In genomic region chrX:38859602-38860001, GRCh38 we compare ENCODE assay signal across 24 cellular contexts. TPM values are rescaled to one million over a fixed set of nuclear protein-coding genes. Genes with fewer than 3 reads are reported as not detected.
A peak's percentile ranks its signal among the peaks of the same experiment; 100 is the strongest.
DNase-seq lines count a peak whose midpoint lies in the region; ATAC-seq and TF ChIP-seq lines count a peak whose summit lies in the region.
"Had no signal": no experiment of that assay in that cellular context is flagged by ENCODE, and none has a peak within 500 bp of the region (broad histone marks: within the 10 kb centered on the region; RNA-seq: fewer than 3 reads in every experiment).

No MANE protein-coding gene starts in this region.

- DNase-seq in SIG-M5 treated with dmso at 0.1 percent for 504 hours (lab: John Stamatoyannopoulos, UW; ENCODE audit: unreplicated experiment) (peak; percentile 30), SIG-M5 (lab: John Stamatoyannopoulos, UW) (no peak), LHCN-M2 (ENCODE audit: low read depth) (peak; percentile 41), cardiac fibroblast (ENCODE audit: low read depth in 2 of 2) (peak; percentile 15 to 24), renal cortical epithelial cell (ENCODE audit: low read depth) (peak; percentile 57), body of pancreas (no peak), GM10266 (ENCODE audit: extremely low spot score) (no peak), CD14-positive monocyte (ENCODE audit: low spot score) (no peak)
- DNase-seq: 8988T; activated CD4-positive, alpha-beta memory T cell treated with anti-CD3 and anti-CD28 coated beads, Interleukin-2, amount 10 ng/mL, durations not matched to agents 7 days and 5 days; activated effector memory CD4-positive, alpha-beta T cell treated with Interleukin-2 at 50 U/mL for 16 hours; CD4-positive, CD25-positive, alpha-beta regulatory T cell; DND-41; erythroblast; NCI-H1694; NCI-H345; NK-92 treated with Interleukin-12 subunit alpha and Interleukin-12 subunit beta, amount 100 ng/mL, for 24 hours; stimulated activated naive B cell treated with anti-CD40 and anti-IgM and Interleukin-4, amounts not matched to agents 10 μg/mL and 1 μg/mL and 100 μg/mL, for 72 hours; upper lobe of left lung had no signal

- no peak overlapping the region for H3K27ac ChIP-seq in body of pancreas
- H3K27ac ChIP-seq: RWPE1, upper lobe of left lung, VCaP had no signal

- TF ChIP-seq POLR2A in body of pancreas (IDR thresholded peaks at IDR 0.05): no peak

- TF ChIP-seq CTCF in cardiac fibroblast (IDR thresholded peaks at IDR 0.05; ENCODE audit: low read depth, low read length): no peak
- no peak for TF ChIP-seq CTCF in body of pancreas (IDR thresholded peaks at IDR 0.05)
- no peak for TF ChIP-seq CTCF in GM10266 (IDR thresholded peaks at IDR 0.05; ENCODE audit: control insufficient read depth, insufficient read depth, low read depth, missing control alignments)
- TF ChIP-seq CTCF in CD14-positive monocyte (IDR thresholded peaks at IDR 0.05): no peak

- H3K9me3 Mint-ChIP-seq in CD14-positive monocyte: no peaks in the 10 kb centered on the region
- H3K9me3 Mint-ChIP-seq: activated CD4-positive, alpha-beta memory T cell treated with anti-CD3 and anti-CD28 coated beads, Interleukin-2, amount 10 ng/mL, durations not matched to agents 7 days and 5 days; CD4-positive, CD25-positive, alpha-beta regulatory T cell; dendritic cell treated with granulocyte-macrophage colony-stimulating factor and Interleukin-4, amounts not matched to agents 40 ng/mL and 50 ng/mL, for 4 days; nephron; stimulated activated naive B cell treated with anti-CD40 and anti-IgM and Interleukin-4, amounts not matched to agents 10 μg/mL and 1 μg/mL and 100 μg/mL, for 72 hours had no signal

- H3K36me3 Mint-ChIP-seq in CD14-positive monocyte: no peaks in the 10 kb centered on the region
- H3K36me3 Mint-ChIP-seq: CD4-positive, CD25-positive, alpha-beta regulatory T cell; stimulated activated naive B cell treated with anti-CD40 and anti-IgM and Interleukin-4, amounts not matched to agents 10 μg/mL and 1 μg/mL and 100 μg/mL, for 72 hours had no signal

- H3K4me1 ChIP-seq in body of pancreas: peaks cover 4% of the 10 kb centered on the region
- H3K4me1 ChIP-seq: HAP-1, upper lobe of left lung had no signal

- H3K27me3 Mint-ChIP-seq in CD14-positive monocyte (ENCODE audit: low read depth in 3 of 3): no peaks in the 10 kb centered on the region
- H3K27me3 Mint-ChIP-seq: activated CD4-positive, alpha-beta memory T cell treated with anti-CD3 and anti-CD28 coated beads, Interleukin-2, amount 10 ng/mL, durations not matched to agents 7 days and 5 days; CD4-positive, CD25-positive, alpha-beta regulatory T cell; dendritic cell treated with granulocyte-macrophage colony-stimulating factor and Interleukin-4, amounts not matched to agents 40 ng/mL and 50 ng/mL, for 4 days; stimulated activated naive B cell treated with anti-CD40 and anti-IgM and Interleukin-4, amounts not matched to agents 10 μg/mL and 1 μg/mL and 100 μg/mL, for 72 hours had no signal

- H3K36me3 ChIP-seq in body of pancreas (replicated peaks in 1 of 2; ENCODE audit: insufficient read depth in 1 of 2, low read depth in 2 of 2): no peaks in the 10 kb centered on the region
- H3K36me3 ChIP-seq: HAP-1, upper lobe of left lung had no signal

- H3K4me1 Mint-ChIP-seq in CD14-positive monocyte: peaks cover 14% of the 10 kb centered on the region

- peak overlapping the region in 1 of 7 donors; percentile 78 for H3K27ac Mint-ChIP-seq in CD14-positive monocyte
- H3K27ac Mint-ChIP-seq: activated CD4-positive, alpha-beta memory T cell treated with anti-CD3 and anti-CD28 coated beads, Interleukin-2, amount 10 ng/mL, durations not matched to agents 7 days and 5 days; CD4-positive, CD25-positive, alpha-beta regulatory T cell; dendritic cell treated with granulocyte-macrophage colony-stimulating factor and Interleukin-4, amounts not matched to agents 40 ng/mL and 50 ng/mL, for 4 days; stimulated activated naive B cell treated with anti-CD40 and anti-IgM and Interleukin-4, amounts not matched to agents 10 μg/mL and 1 μg/mL and 100 μg/mL, for 72 hours had no signal

- intact Hi-C loops in body of pancreas (cut with DNase I): no loop called here
- intact Hi-C loops in CD14-positive monocyte (cut with micrococcal nuclease): loop anchor here in 1 of 2 donors (10.0 kb wide), 1 partner anchor 55 kb away; the partner anchor contains the start of gene MID1IP1

- no peaks in the 10 kb centered on the region for H3K27me3 ChIP-seq in body of pancreas
- H3K27me3 ChIP-seq: upper lobe of left lung had no signal

- no peak for ATAC-seq in body of pancreas

- H3K4me3 Mint-ChIP-seq in CD14-positive monocyte: no peak overlapping the region
- H3K4me3 Mint-ChIP-seq: activated CD4-positive, alpha-beta memory T cell treated with anti-CD3 and anti-CD28 coated beads, Interleukin-2, amount 10 ng/mL, durations not matched to agents 7 days and 5 days; CD4-positive, CD25-positive, alpha-beta regulatory T cell; dendritic cell treated with granulocyte-macrophage colony-stimulating factor and Interleukin-4, amounts not matched to agents 40 ng/mL and 50 ng/mL, for 4 days; nephron; stimulated activated naive B cell treated with anti-CD40 and anti-IgM and Interleukin-4, amounts not matched to agents 10 μg/mL and 1 μg/mL and 100 μg/mL, for 72 hours had no signal

- H3K9me3 ChIP-seq in body of pancreas: no peaks in the 10 kb centered on the region
- H3K9me3 ChIP-seq: HAP-1, upper lobe of left lung had no signal

- H3K4me3 ChIP-seq in cardiac fibroblast (replicated peaks in 1 of 2; ENCODE audit: low read depth in 2 of 2, low read length in 2 of 2): no peak overlapping the region
- no peak overlapping the region for H3K4me3 ChIP-seq in body of pancreas
- H3K4me3 ChIP-seq: HAP-1, upper lobe of left lung had no signal

RNA-seq across cellular contexts. Expression of gene MID1IP1, which starts 58.3 kb away (rescaled TPM):
- total RNA-seq in LHCN-M2 (2014; rRNA removed) (82.5 and 85.0 TPM in 2 replicates), renal cortical epithelial cell (26.0 and 53.3 TPM in 2 replicates), body of pancreas (10 to 100 TPM; 42.8 to 53.2 TPM)
- polyA plus RNA-seq in LHCN-M2 (2012): 26.3 TPM
- 10 to 100 TPM; 48.4 to 55.5 TPM for polyA plus RNA-seq in CD14-positive monocyte

Comparison
In these comparisons a context has a peak if more than half of its experiments do, and no peak if none do; other contexts are left out.
1. DNase-seq: peak in SIG-M5 treated with dmso at 0.1 percent for 504 hours (single experiment), LHCN-M2 (single experiment), cardiac fibroblast (2 of 2) and renal cortical epithelial cell (single experiment); none in SIG-M5 (single experiment), body of pancreas (0 of 4), GM10266 (single experiment) and CD14-positive monocyte (single experiment).